Comparison of ENCODE assay signal across 2 cellular contexts in genomic region chr9:129323376-129323998, GRCh38.
TF ChIP-seq lines count a peak whose summit lies in the region.

No MANE protein-coding gene starts in this region.

TF ChIP-seq in K562, 482 proteins besides CTCF, POLR2A, EP300 and RAD21 (continued from another document):
- 0 out of 2 replicates have a peak, but pooled peaks have one; percentile 11 for TF ChIP-seq VEZF1 (CRISPR knock-in tag; IDR thresholded peaks at IDR 0.05)
- TF ChIP-seq ZNF740 (CRISPR knock-in tag; IDR thresholded peaks at IDR 0.05) = no peak
- 0 out of 4 replicates have a peak, but pooled peaks of 1 of the 2 experiments have one; percentile 57 for TF ChIP-seq ZNF740 (tag; IDR thresholded peaks at IDR 0.05)
- no peak for TF ChIP-seq ZBTB7A (IDR thresholded peaks at IDR 0.05; ENCODE audit: borderline replicate concordance, control insufficient read depth, low read depth, low read length)

TF ChIP-seq in WTC11, 78 proteins besides CTCF, POLR2A, EP300 and RAD21 (continued from another document):
- TF ChIP-seq ZNF532 (CRISPR knock-in tag; IDR thresholded peaks at IDR 0.05; ENCODE audit: borderline replicate concordance) (no peak), TEAD1 (CRISPR knock-in tag; IDR thresholded peaks at IDR 0.05) (no peak), ZBTB43 (CRISPR knock-in tag; IDR thresholded peaks at IDR 0.05) (no peak), ZNF219 (CRISPR knock-in tag; IDR thresholded peaks at IDR 0.05; ENCODE audit: borderline replicate concordance) (no peak)
